11 cellular contexts compared by ENCODE assay signal in the genomic region with DNA sequence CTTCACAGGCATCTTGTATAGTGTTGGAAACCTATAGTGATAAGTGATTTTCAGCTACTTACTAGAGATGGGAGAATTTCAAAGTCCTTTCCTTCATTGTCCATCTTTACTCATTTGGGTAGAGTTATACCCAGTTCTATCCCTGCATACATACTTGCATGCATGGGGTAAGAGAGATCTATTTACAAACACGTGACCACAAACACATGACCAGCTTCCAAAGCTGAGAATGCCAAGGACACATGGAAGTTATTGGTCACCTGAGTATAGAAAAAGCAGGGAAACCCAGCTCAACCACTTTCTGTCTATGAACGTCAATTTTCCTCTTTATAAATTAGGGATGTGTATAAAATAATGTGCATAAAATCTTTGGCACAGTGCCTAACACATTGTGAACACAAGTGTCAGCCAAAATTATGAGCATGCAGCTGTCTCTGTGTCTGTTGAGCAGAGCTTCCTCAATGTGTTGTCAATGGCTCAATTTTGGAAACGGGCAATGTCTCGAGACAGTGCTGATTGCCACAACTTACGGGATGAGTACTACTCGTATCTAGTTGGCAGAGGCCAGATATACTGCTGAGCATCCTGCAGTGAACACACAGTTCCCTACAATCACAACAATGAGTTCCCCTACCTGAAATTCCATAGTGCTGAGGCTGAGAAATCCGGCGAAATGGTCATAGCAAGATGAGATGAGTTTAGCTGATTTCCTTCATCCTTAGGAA. TPM values are rescaled to one million over a fixed set of nuclear protein-coding genes. Genes with fewer than 3 reads are reported as not detected.
DNase-seq lines count a peak whose midpoint lies in the region; ATAC-seq, FAIRE-seq and TF ChIP-seq lines count a peak whose summit lies in the region.
"Had no signal": no experiment of that assay in that cellular context is flagged by ENCODE, and none has a peak within 500 bp of the region (broad histone marks: within the 10 kb centered on the region; RNA-seq: fewer than 3 reads in every experiment).

No MANE protein-coding gene starts in this region.

- H3K27me3 ChIP-seq in pancreas: no peaks in the 10 kb centered on the region
- H3K27me3 ChIP-seq: neural progenitor cell had no signal

- CTCF ChIA-PET in A549 (lab: Yijun Ruan, JAX): interaction anchor here (0.5 to 1.9 kb wide), 3 partner anchors 45 to 796 kb away, joined by 3 to 5 read pairs (median 3); a partner anchor contains a TSS

- peaks cover 92% of the 10 kb centered on the region for H3K4me1 ChIP-seq in A549
- peaks cover 19 to 58% (median 38%) of the 10 kb centered on the region in 3 donors for H3K4me1 ChIP-seq in pancreas

- H3K9me3 ChIP-seq in A549: no peaks in the 10 kb centered on the region
- no peaks in the 10 kb centered on the region for H3K9me3 ChIP-seq in pancreas

- peak overlapping the region; percentile 89 to 95 for H3K27ac ChIP-seq in A549
- H3K27ac ChIP-seq in epithelial cell of prostate: peak overlapping the region; percentile 66
- peak overlapping the region; percentile 8 to 84 (median 53) for H3K27ac ChIP-seq in pancreas
- H3K27ac ChIP-seq: neural progenitor cell had no signal

- intact Hi-C loops in pancreas (cut with DNase I): no loop called here

- no peaks in the 10 kb centered on the region for H3K36me3 ChIP-seq in pancreas
- H3K36me3 ChIP-seq: neural progenitor cell had no signal

- TF ChIP-seq POLR2A in A549 (IDR thresholded peaks at IDR 0.05; ENCODE audit: low read length): no peak

- FAIRE-seq in A549 (lab: Jason Lieb, UNC) (peak; percentile 51), pancreas (lab: Jason Lieb, UNC) (no peak)

- no peak overlapping the region; the same call in 2 of the 3 replicates for H3K4me3 ChIP-seq in A549
- H3K4me3 ChIP-seq in pancreas: no peak overlapping the region
- H3K4me3 ChIP-seq: neural progenitor cell had no signal

- no peak for TF ChIP-seq CTCF in A549 (IDR thresholded peaks at IDR 0.05)
- no peak for TF ChIP-seq CTCF in pancreas (IDR thresholded peaks at IDR 0.05)

- 45% methylated on average over 8 of the region's 8 CpGs for WGBS in A549 (ENCODE audit: missing lambda C conversion rate)
- whole genome bisulfite sequencing in pancreas, 2 donors: 68 to 72% methylated on average over 8 of the region's 8 CpGs

- no peak for TF ChIP-seq RAD21 in A549 (conservative IDR thresholded peaks at IDR 0.05 in 1 of 2, IDR thresholded peaks at IDR 0.05 in 1 of 2)

- peak overlapping the region; percentile 92 for H3K4me2 ChIP-seq in A549
- H3K4me2 ChIP-seq: neural progenitor cell had no signal

- peak in 1 of 2 experiments; percentile 38 for DNase-seq in A549 (ENCODE audit: low read depth in 1 of 2, low spot score in 1 of 2)
- peak; percentile 30 for DNase-seq in NCI-H1694 (lab: John Stamatoyannopoulos, UW)
- no peak for DNase-seq in epithelial cell of prostate (ENCODE audit: low read depth, low spot score)
- DNase-seq in pancreas: peak in 2 of 6 donors; percentile 17 to 21
- DNase-seq in medulla oblongata (ENCODE audit: extremely low spot score): no peak
- DNase-seq in NK-92 treated with Interleukin-12 subunit alpha and Interleukin-12 subunit beta, amount 100 ng/mL, for 24 hours (lab: John Stamatoyannopoulos, UW): no peak
- DNase-seq in germinal center (ENCODE audit: low spot score): no peak
- DNase-seq: activated CD4-positive, alpha-beta T cell treated with anti-CD3 and anti-CD28 coated beads, Interleukin-2, amount 50 U/mL, for 4 hours; effector CD8-positive, alpha-beta T cell had no signal

- ATAC-seq in A549: peak; percentile 16 to 19; a peak in 3 of 6 replicates
- peak; percentile 45 to 61 (median 52) for ATAC-seq in pancreas
- no peak for ATAC-seq in HG03135 (IDR thresholded peaks at IDR 0.05; ENCODE audit: unreplicated experiment)

- no peak for TF ChIP-seq EP300 in A549 (IDR thresholded peaks at IDR 0.05)

- POLR2A ChIA-PET in A549 (lab: Yijun Ruan, JAX): interaction anchor here (1.9 kb wide), 1 partner anchor 103 kb away, joined by 8 read pairs; a partner anchor contains a TSS

TF ChIP-seq in A549, 52 proteins besides CTCF, POLR2A, EP300 and RAD21:
- TF ChIP-seq, protein P1, sequence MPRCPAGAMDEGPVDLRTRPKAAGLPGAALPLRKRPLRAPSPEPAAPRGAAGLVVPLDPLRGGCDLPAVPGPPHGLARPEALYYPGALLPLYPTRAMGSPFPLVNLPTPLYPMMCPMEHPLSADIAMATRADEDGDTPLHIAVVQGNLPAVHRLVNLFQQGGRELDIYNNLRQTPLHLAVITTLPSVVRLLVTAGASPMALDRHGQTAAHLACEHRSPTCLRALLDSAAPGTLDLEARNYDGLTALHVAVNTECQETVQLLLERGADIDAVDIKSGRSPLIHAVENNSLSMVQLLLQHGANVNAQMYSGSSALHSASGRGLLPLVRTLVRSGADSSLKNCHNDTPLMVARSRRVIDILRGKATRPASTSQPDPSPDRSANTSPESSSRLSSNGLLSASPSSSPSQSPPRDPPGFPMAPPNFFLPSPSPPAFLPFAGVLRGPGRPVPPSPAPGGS (IDR thresholded peaks at IDR 0.05): no peak
- no peak for TF ChIP-seq FOXS1 (CRISPR knock-in tag; IDR thresholded peaks at IDR 0.05)
- TF ChIP-seq, protein P2, sequence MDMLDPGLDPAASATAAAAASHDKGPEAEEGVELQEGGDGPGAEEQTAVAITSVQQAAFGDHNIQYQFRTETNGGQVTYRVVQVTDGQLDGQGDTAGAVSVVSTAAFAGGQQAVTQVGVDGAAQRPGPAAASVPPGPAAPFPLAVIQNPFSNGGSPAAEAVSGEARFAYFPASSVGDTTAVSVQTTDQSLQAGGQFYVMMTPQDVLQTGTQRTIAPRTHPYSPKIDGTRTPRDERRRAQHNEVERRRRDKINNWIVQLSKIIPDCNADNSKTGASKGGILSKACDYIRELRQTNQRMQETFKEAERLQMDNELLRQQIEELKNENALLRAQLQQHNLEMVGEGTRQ (IDR thresholded peaks at IDR 0.05): peak; percentile 85
- no peak for TF ChIP-seq SREBF2 (IDR thresholded peaks at IDR 0.05)

RNA-seq across cellular contexts. Expression of a gene that starts 44.9 kb away (rescaled TPM):
- polyA plus RNA-seq in A549 (2011; rRNA removed) (119 and 144 TPM in 2 replicates), A549 (2017; fragmentation: RNase III; extraction: RNeasy Plus Mini Kit Qiagen cat#74134 plus additional on column Dnase treatment) (80.0 to 115 TPM (median 90.1 TPM) in 3 replicates), pancreas (10 to 100 TPM; 21.2 to 22.0 TPM)
- polyA plus RNA-seq in A549 (2012; cell fraction: cytosol; rRNA removed): 104 and 114 TPM in 2 replicates
- 39.4 and 46.1 TPM in 2 replicates for polyA plus RNA-seq in A549 (2012; cell fraction: nucleus; rRNA removed)
- polyA minus RNA-seq in A549 (2011; rRNA and poly(A)+ RNA removed): 28.6 and 30.4 TPM in 2 replicates
- 10 to 100 TPM; 22.5 to 51.6 (median 26.1) TPM for total RNA-seq in pancreas
